22 cellular contexts compared by ENCODE assay signal in genomic region chr7:147062897-147063296, GRCh38.
"Had no signal": no experiment of that assay in that cellular context is flagged by ENCODE, and none has a peak within 500 bp of the region (broad histone marks: within the 10 kb centered on the region; RNA-seq: fewer than 3 reads in every experiment).

No MANE protein-coding gene starts in this region.

- H3K4me3 Mint-ChIP-seq: effector memory CD8-positive, alpha-beta T cell; memory B cell; natural killer cell; stimulated activated naive B cell treated with anti-CD40 and anti-IgM and Interleukin-4, amounts not matched to agents 10 μg/mL and 1 μg/mL and 100 μg/mL, for 72 hours; stimulated activated naive CD8-positive, alpha-beta T cell treated with anti-CD3 and anti-CD28 coated beads, Interleukin-15, Interleukin-2, amounts not matched to agents 100 ng/mL and 50 ng/mL, for 24 hours had no signal

- H3K27me3 Mint-ChIP-seq: effector memory CD8-positive, alpha-beta T cell; memory B cell; progenitor cell of endocrine pancreas; stimulated activated naive B cell treated with anti-CD40 and anti-IgM and Interleukin-4, amounts not matched to agents 10 μg/mL and 1 μg/mL and 100 μg/mL, for 72 hours; stimulated activated naive CD8-positive, alpha-beta T cell treated with anti-CD3 and anti-CD28 coated beads, Interleukin-15, Interleukin-2, amounts not matched to agents 100 ng/mL and 50 ng/mL, for 24 hours had no signal

- H3K27ac Mint-ChIP-seq: effector memory CD8-positive, alpha-beta T cell; memory B cell; natural killer cell; progenitor cell of endocrine pancreas; stimulated activated naive B cell treated with anti-CD40 and anti-IgM and Interleukin-4, amounts not matched to agents 10 μg/mL and 1 μg/mL and 100 μg/mL, for 72 hours; stimulated activated naive CD8-positive, alpha-beta T cell treated with anti-CD3 and anti-CD28 coated beads, Interleukin-15, Interleukin-2, amounts not matched to agents 100 ng/mL and 50 ng/mL, for 24 hours had no signal

- H3K4me1 ChIP-seq: esophagus squamous epithelium, pancreas, right lobe of liver, tibial nerve, upper lobe of left lung had no signal

- DNase-seq: cortex of kidney; effector memory CD8-positive, alpha-beta T cell; erythroblast; esophagus squamous epithelium; head of caudate nucleus; kidney; natural killer cell; occipital lobe; pancreas; right lobe of liver; small intestine; stimulated activated CD4-positive, alpha-beta T cell treated with anti-CD3 and anti-CD28 coated beads, Interleukin-15, amount 100 ng/mL, for 24 hours; stimulated activated CD4-positive, alpha-beta T cell treated with anti-CD3 and anti-CD28 coated beads, Interleukin-2, amount 100 ng/mL, for 48 hours; stimulated activated naive B cell treated with anti-CD40 and anti-IgM and Interleukin-4, amounts not matched to agents 10 μg/mL and 1 μg/mL and 100 μg/mL, for 72 hours; upper lobe of left lung had no signal

- H3K9me3 Mint-ChIP-seq: memory B cell; stimulated activated naive B cell treated with anti-CD40 and anti-IgM and Interleukin-4, amounts not matched to agents 10 μg/mL and 1 μg/mL and 100 μg/mL, for 72 hours had no signal

- H3K27ac ChIP-seq: esophagus squamous epithelium, pancreas, right lobe of liver, thoracic aorta, tibial nerve, upper lobe of left lung had no signal

- ATAC-seq: effector memory CD8-positive, alpha-beta T cell; left lobe of liver; natural killer cell; pancreas; right lobe of liver; stimulated activated naive B cell treated with anti-CD40 and anti-IgM and Interleukin-4, amounts not matched to agents 10 μg/mL and 1 μg/mL and 100 μg/mL, for 72 hours had no signal

- H3K36me3 ChIP-seq: esophagus squamous epithelium, pancreas, right lobe of liver, thoracic aorta, tibial nerve, upper lobe of left lung had no signal

- H3K36me3 Mint-ChIP-seq: memory B cell; natural killer cell; stimulated activated naive B cell treated with anti-CD40 and anti-IgM and Interleukin-4, amounts not matched to agents 10 μg/mL and 1 μg/mL and 100 μg/mL, for 72 hours had no signal

- H3K27me3 ChIP-seq: esophagus squamous epithelium, pancreas, right lobe of liver, tibial nerve, upper lobe of left lung had no signal

- H3K4me3 ChIP-seq: esophagus squamous epithelium, lung, pancreas, right lobe of liver, thoracic aorta, tibial nerve, upper lobe of left lung had no signal

- H3K4me1 Mint-ChIP-seq: memory B cell; natural killer cell; stimulated activated naive B cell treated with anti-CD40 and anti-IgM and Interleukin-4, amounts not matched to agents 10 μg/mL and 1 μg/mL and 100 μg/mL, for 72 hours had no signal
